Comparison of ENCODE assay signal across 15 cellular contexts in the genomic region with DNA sequence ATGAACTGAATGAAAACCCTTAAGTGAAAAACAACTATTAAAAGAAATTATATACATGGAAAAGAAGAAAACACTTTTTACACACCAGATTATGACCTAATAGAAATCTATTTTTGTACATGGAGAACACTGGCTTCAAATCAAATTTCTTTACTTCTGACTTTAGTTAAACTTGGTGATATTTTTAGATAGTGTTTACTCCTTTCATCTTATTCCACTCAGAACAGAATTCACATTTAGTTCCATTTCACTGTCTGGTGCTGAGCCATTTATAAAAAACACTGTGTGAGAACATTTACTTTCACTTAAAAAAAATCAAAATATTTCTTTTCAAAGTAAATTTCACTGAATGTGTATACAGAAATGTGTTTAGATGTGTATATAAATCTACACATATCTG.
DNase-seq lines count a peak whose midpoint lies in the region; ATAC-seq and TF ChIP-seq lines count a peak whose summit lies in the region.
"Had no signal": no experiment of that assay in that cellular context is flagged by ENCODE, and none has a peak within 500 bp of the region (broad histone marks: within the 10 kb centered on the region; RNA-seq: fewer than 3 reads in every experiment).

No MANE protein-coding gene starts in this region.

- no peak overlapping the region for H3K4me3 ChIP-seq in esophagus squamous epithelium
- peak overlapping the region; percentile 6 for H3K4me3 ChIP-seq in rectal smooth muscle tissue (ENCODE audit: low read length)
- no peak overlapping the region for H3K4me3 ChIP-seq in transverse colon
- no peak overlapping the region for H3K4me3 ChIP-seq in upper lobe of left lung
- H3K4me3 ChIP-seq: BLaER1, MG63 had no signal

- no peak overlapping the region for H3K4me3 Mint-ChIP-seq in chondrocyte (ENCODE audit: unreplicated experiment)
- H3K4me3 Mint-ChIP-seq: CD8-positive, alpha-beta memory T cell had no signal

- peak overlapping the region; percentile 83 for H3K27ac Mint-ChIP-seq in chondrocyte (ENCODE audit: unreplicated experiment)
- H3K27ac Mint-ChIP-seq: CD8-positive, alpha-beta memory T cell had no signal

- H3K9me3 Mint-ChIP-seq in chondrocyte (ENCODE audit: low read depth), result no peaks in the 10 kb centered on the region

- no peak for TF ChIP-seq EP300 in transverse colon (IDR thresholded peaks at IDR 0.05; ENCODE audit: low read depth)
- no peak for TF ChIP-seq EP300 in upper lobe of left lung (IDR thresholded peaks at IDR 0.05)

- peaks cover 0 to 67% (median 0%) of the 10 kb centered on the region in 3 donors for H3K36me3 ChIP-seq in esophagus squamous epithelium
- H3K36me3 ChIP-seq in rectal smooth muscle tissue (ENCODE audit: control insufficient read depth, insufficient read depth, low read length), result peaks cover 14% of the 10 kb centered on the region
- H3K36me3 ChIP-seq in transverse colon, result peaks cover 0 to 44% (median 11%) of the 10 kb centered on the region in 4 donors
- peaks cover 0 to 44% (median 9%) of the 10 kb centered on the region in 4 donors for H3K36me3 ChIP-seq in upper lobe of left lung

- no peaks in the 10 kb centered on the region for H3K27me3 Mint-ChIP-seq in chondrocyte (ENCODE audit: low read depth)

- no peak for ATAC-seq in HG02973 (IDR thresholded peaks at IDR 0.05; ENCODE audit: unreplicated experiment)
- no peak for ATAC-seq in upper lobe of left lung (ENCODE audit: low FRiP score in 2 of 2)
- ATAC-seq: PC-3 had no signal

- in situ Hi-C loops in transverse colon (cut with MboI; ENCODE audit: low pct_ligation_motif_present in 1 of 4, low pct_unique_long_range_greater_than_20kb in 1 of 4, low sequenced_read_pairs in 3 of 4), result no loop called here

- peaks cover 0 to 28% (median 0%) of the 10 kb centered on the region in 3 donors for H3K4me1 ChIP-seq in esophagus squamous epithelium
- peaks cover 26% of the 10 kb centered on the region for H3K4me1 ChIP-seq in rectal smooth muscle tissue (ENCODE audit: control insufficient read depth, insufficient read depth, low read length)
- peaks cover 0 to 18% (median 10%) of the 10 kb centered on the region in 4 donors for H3K4me1 ChIP-seq in transverse colon
- peaks cover 0 to 6% (median 2%) of the 10 kb centered on the region in 4 donors for H3K4me1 ChIP-seq in upper lobe of left lung
- H3K4me1 ChIP-seq: BLaER1 had no signal

- DNase-seq in chondrocyte (ENCODE audit: low spot score) (no peak), esophagus squamous epithelium (lab: John Stamatoyannopoulos, UW) (no peak), transverse colon (no peak), upper lobe of left lung (no peak), mesenteric fat pad (ENCODE audit: low spot score) (no peak)
- DNase-seq: CD8-positive, alpha-beta memory T cell; MG63; NCI-H1105; NCI-H1694 treated with DMSO at 0.1 percent for 48 hours; NCI-H446 treated with DMSO at 0.1 percent for 48 hours; NCI-H748 treated with DMSO at 0.1 percent for 48 hours; PC-3 had no signal

- intact Hi-C loops in esophagus squamous epithelium (cut with DNase I) (no loop called here), transverse colon (cut with DNase I; ENCODE audit: low total_unique reads) (loop anchor here (2.0 kb wide), 1 partner anchor 39 kb away; no protein-coding TSS in a partner anchor)

- peak overlapping the region in 3 of 4 donors; percentile 68 to 72 (median 71) for H3K27ac ChIP-seq in esophagus squamous epithelium
- peak overlapping the region; percentile 71 for H3K27ac ChIP-seq in rectal smooth muscle tissue (ENCODE audit: low read depth, low read length)
- peak overlapping the region; percentile 29 to 74 (median 58) for H3K27ac ChIP-seq in transverse colon
- H3K27ac ChIP-seq in upper lobe of left lung, result peak overlapping the region in 2 of 4 donors; percentile 59 to 72
- H3K27ac ChIP-seq: BLaER1 had no signal

- peaks cover 40% of the 10 kb centered on the region for H3K4me1 Mint-ChIP-seq in chondrocyte (ENCODE audit: low read depth)
- H3K4me1 Mint-ChIP-seq: CD8-positive, alpha-beta memory T cell had no signal

- H3K9me3 ChIP-seq in esophagus squamous epithelium (no peaks in the 10 kb centered on the region), transverse colon (no peaks in the 10 kb centered on the region), upper lobe of left lung (no peaks in the 10 kb centered on the region)
- H3K9me3 ChIP-seq: BLaER1, MG63 had no signal

- H3K27me3 ChIP-seq in esophagus squamous epithelium, result no peaks in the 10 kb centered on the region
- no peaks in the 10 kb centered on the region for H3K27me3 ChIP-seq in rectal smooth muscle tissue (ENCODE audit: control insufficient read depth, insufficient read depth, low read length)
- no peaks in the 10 kb centered on the region for H3K27me3 ChIP-seq in transverse colon
- H3K27me3 ChIP-seq in upper lobe of left lung, result no peaks in the 10 kb centered on the region
- H3K27me3 ChIP-seq: BLaER1, MG63 had no signal

- TF ChIP-seq CTCF in chondrocyte (IDR thresholded peaks at IDR 0.05) (no peak), esophagus squamous epithelium (IDR thresholded peaks at IDR 0.05) (no peak), transverse colon (IDR thresholded peaks at IDR 0.05) (no peak), upper lobe of left lung (IDR thresholded peaks at IDR 0.05) (no peak)

- TF ChIP-seq POLR2A in esophagus squamous epithelium (IDR thresholded peaks at IDR 0.05) (no peak), transverse colon (IDR thresholded peaks at IDR 0.05) (no peak), upper lobe of left lung (IDR thresholded peaks at IDR 0.05) (no peak)

- H3K9ac ChIP-seq in rectal smooth muscle tissue (ENCODE audit: low read length), result no peak overlapping the region
- H3K9ac ChIP-seq: BLaER1 had no signal

- peaks cover 17% of the 10 kb centered on the region for H3K36me3 Mint-ChIP-seq in chondrocyte (ENCODE audit: low read depth)
- H3K36me3 Mint-ChIP-seq: CD8-positive, alpha-beta memory T cell had no signal
